Comparison of ENCODE assay signal across 8 cellular contexts in the genomic region with DNA sequence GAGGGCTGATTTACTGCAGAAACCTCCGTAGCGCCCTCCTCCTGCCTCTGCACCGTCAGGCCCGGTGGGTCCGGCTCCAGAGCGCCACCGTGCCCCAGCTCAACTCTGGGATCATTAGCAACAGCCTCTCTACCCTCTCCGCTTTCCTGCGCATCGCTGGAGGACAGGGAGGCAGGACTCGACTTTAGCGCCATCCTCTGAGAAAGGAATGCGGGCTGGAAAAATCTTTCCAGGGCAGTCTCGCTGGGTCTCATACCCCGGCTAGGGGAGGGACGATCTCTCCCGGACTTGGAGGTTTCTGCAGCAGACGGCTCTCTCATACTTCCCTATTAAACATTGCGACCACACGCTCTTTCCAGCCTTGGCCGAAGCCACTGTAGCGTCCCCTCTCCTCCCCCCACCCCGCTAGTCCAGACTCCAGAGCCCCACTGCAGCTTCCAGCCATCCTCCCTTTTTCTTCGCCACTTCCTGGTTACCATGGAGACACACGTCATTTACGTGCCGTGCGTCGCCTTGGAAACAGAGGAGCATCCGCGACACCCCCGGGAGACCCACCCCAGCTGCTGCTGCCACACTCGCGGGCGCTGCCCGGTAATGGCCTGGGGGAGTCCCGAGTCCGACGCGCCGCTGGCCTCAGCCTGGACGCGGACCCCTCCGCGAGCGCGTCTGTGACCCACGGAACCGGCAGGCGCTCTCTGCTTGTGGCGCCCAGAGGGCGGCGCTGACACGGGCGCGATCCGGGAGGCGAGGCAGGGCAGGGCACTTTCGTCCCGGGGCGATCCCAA. TPM values are rescaled to one million over a fixed set of nuclear protein-coding genes. Genes with fewer than 3 reads are reported as not detected.
A peak's percentile ranks its signal among the peaks of the same experiment; 100 is the strongest.
DNase-seq lines count a peak whose midpoint lies in the region; ATAC-seq and TF ChIP-seq lines count a peak whose summit lies in the region.

A gene (plus strand): TSS at position 554 of the 785 bp plus-strand sequence. CDS start 479 bp downstream, outside the sequence.

- peak; percentile 83 for DNase-seq in DMS114 treated with DMSO at 0.1 percent for 48 hours (lab: John Stamatoyannopoulos, UW; ENCODE audit: unreplicated experiment)
- peak; percentile 92 for DNase-seq in SK-N-DZ (ENCODE audit: low spot score)
- DNase-seq in head of caudate nucleus, result peak; percentile 71 to 95 (median 86)
- DNase-seq in omental fat pad (ENCODE audit: low spot score), result no peak

- H3K4me1 Mint-ChIP-seq in activated naive CD4-positive, alpha-beta T cell treated with anti-CD3 and anti-CD28 coated beads, Interleukin-2, amount 50 U/mL, for 24 hours, result peaks cover 19% of the 10 kb centered on the region

- H3K4me3 ChIP-seq in KMS-11 (IDR thresholded peaks at IDR 0.05; ENCODE audit: insufficient read depth, low read depth, low read length) (no peak within 1 kb of the TSS), thymus (ENCODE audit: low read length) (peak within 1 kb of the TSS; percentile 75)

- no peak within 1 kb of the TSS for H3K27ac ChIP-seq in KMS-11
- H3K27ac ChIP-seq in thymus (ENCODE audit: low read depth), result no peak within 1 kb of the TSS

- peak; percentile 79 for ATAC-seq in GM21529 (IDR thresholded peaks at IDR 0.05; ENCODE audit: unreplicated experiment)
- peak; percentile 58 for ATAC-seq in omental fat pad (ENCODE audit: low FRiP score)

- H3K36me3 ChIP-seq in KMS-11 (ENCODE audit: insufficient read depth) (no peaks in the 10 kb centered on the region), thymus (ENCODE audit: control insufficient read depth, insufficient read depth) (no peaks in the 10 kb centered on the region)

- H3K27me3 ChIP-seq in KMS-11 (ENCODE audit: insufficient read depth, low read depth) (no peaks in the 10 kb centered on the region), thymus (ENCODE audit: control insufficient read depth, insufficient read depth) (peaks cover 44% of the 10 kb centered on the region)

- H3K4me1 ChIP-seq in KMS-11 (ENCODE audit: low read depth, poor library complexity, severe bottlenecking) (peaks cover 11% of the 10 kb centered on the region), thymus (ENCODE audit: control insufficient read depth, insufficient read depth, low read length) (peaks cover 5% of the 10 kb centered on the region)

- no peaks in the 10 kb centered on the region for H3K9me3 Mint-ChIP-seq in activated naive CD4-positive, alpha-beta T cell treated with anti-CD3 and anti-CD28 coated beads, Interleukin-2, amount 50 U/mL, for 24 hours

- no peaks in the 10 kb centered on the region for H4K20me1 ChIP-seq in KMS-11 (ENCODE audit: insufficient read depth)

- intact Hi-C loops in head of caudate nucleus (cut with DNase I), result no loop called here

- H3K36me3 Mint-ChIP-seq in activated naive CD4-positive, alpha-beta T cell treated with anti-CD3 and anti-CD28 coated beads, Interleukin-2, amount 50 U/mL, for 24 hours, result no peaks in the 10 kb centered on the region

- peak within 1 kb of the TSS; percentile 72 for H3K4me2 ChIP-seq in KMS-11

- peak within 1 kb of the TSS; percentile 85 for H2AFZ ChIP-seq in KMS-11 (ENCODE audit: low read depth)

- H3K27ac Mint-ChIP-seq in activated naive CD4-positive, alpha-beta T cell treated with anti-CD3 and anti-CD28 coated beads, Interleukin-2, amount 50 U/mL, for 24 hours, result peak within 1 kb of the TSS; percentile 61

- peaks cover 10% of the 10 kb centered on the region for H3K27me3 Mint-ChIP-seq in activated naive CD4-positive, alpha-beta T cell treated with anti-CD3 and anti-CD28 coated beads, Interleukin-2, amount 50 U/mL, for 24 hours

- H3K79me2 ChIP-seq in KMS-11 (ENCODE audit: insufficient read depth, low read depth), result no peaks in the 10 kb centered on the region

- H3K4me3 Mint-ChIP-seq in activated naive CD4-positive, alpha-beta T cell treated with anti-CD3 and anti-CD28 coated beads, Interleukin-2, amount 50 U/mL, for 24 hours, result peak within 1 kb of the TSS; percentile 92

- WGBS in thymus, result under 1% methylated on average over 61 of the region's 61 CpGs

- TF ChIP-seq CTCF in KMS-11 (conservative IDR thresholded peaks at IDR 0.05; ENCODE audit: low read depth, low read length), result no peak; the same call in 1 of the 2 replicates
- TF ChIP-seq CTCF in omental fat pad (IDR thresholded peaks at IDR 0.05), result no peak

- H3K9me3 ChIP-seq in thymus (ENCODE audit: control insufficient read depth), result no peaks in the 10 kb centered on the region

- H3K9ac ChIP-seq in KMS-11, result peak within 1 kb of the TSS; percentile 9; the same call in 1 of the 2 replicates

RNA-seq across cellular contexts. Expression of the gene that starts here (rescaled TPM):
- 10.0 and 10.2 TPM in 2 replicates for polyA plus RNA-seq in SK-N-DZ (2014; cell fraction: cytosol; rRNA removed)
- 4.2 and 6.4 TPM in 2 replicates for polyA plus RNA-seq in SK-N-DZ (2014; cell fraction: nucleus; rRNA removed)
- under 1 TPM; 0.24 to 0.63 (median 0.42) TPM for total RNA-seq in omental fat pad
- polyA plus RNA-seq in thymus, result 0.21 TPM

Comparison
In these comparisons a context has a peak if more than half of its experiments do, and no peak if none do; other contexts are left out.
1. Peak in ATAC-seq in omental fat pad; RNA of the gene not detected or under 1 TPM.